Comparison of ENCODE assay signal across 18 cellular contexts in genomic region chr3:60757724-60758123, GRCh38.
A peak's percentile ranks its signal among the peaks of the same experiment; 100 is the strongest.
DNase-seq lines count a peak whose midpoint lies in the region; ATAC-seq, FAIRE-seq and TF ChIP-seq lines count a peak whose summit lies in the region.
"Had no signal": no experiment of that assay in that cellular context is flagged by ENCODE, and none has a peak within 500 bp of the region (broad histone marks: within the 10 kb centered on the region; RNA-seq: fewer than 3 reads in every experiment).

No MANE protein-coding gene starts in this region.

- DNase-seq in left ventricle myocardium superior (no peak), cardiac septum (ENCODE audit: low spot score) (no peak), bronchial epithelial cell (ENCODE audit: low read depth) (no peak), neuronal stem cell (ENCODE audit: low spot score) (no peak), H4 (ENCODE audit: low spot score) (no peak)
- DNase-seq: 8988T; C1 segment of cervical spinal cord; Calu3; CD4-positive, alpha-beta T cell; DMS 273 treated with DMSO at 0.1 percent for 48 hours; GOT3; HCEC 1CT; HFFc6 had no signal

- no peak overlapping the region for H3K4me2 ChIP-seq in neuronal stem cell (ENCODE audit: insufficient read depth, low read length, poor library complexity, severe bottlenecking)

- no peak overlapping the region for H2BK5ac ChIP-seq in neuronal stem cell (ENCODE audit: low read length)

- no peak for TF ChIP-seq CTCF in bronchial epithelial cell (IDR thresholded peaks at IDR 0.05; ENCODE audit: insufficient read depth, low read length, severe bottlenecking)

- H3K9ac ChIP-seq in neuronal stem cell (ENCODE audit: low read depth, low read length, poor library complexity), result no peak overlapping the region

- H3K79me1 ChIP-seq in neuronal stem cell (ENCODE audit: low read depth, low read length), result no peaks in the 10 kb centered on the region

- peak; percentile 55 for ATAC-seq in left ventricle myocardium superior
- no peak for ATAC-seq in GM19324 (IDR thresholded peaks at IDR 0.05; ENCODE audit: low FRiP score, unreplicated experiment)
- no peak for ATAC-seq in HG03469 (IDR thresholded peaks at IDR 0.05; ENCODE audit: unreplicated experiment)
- ATAC-seq: GM12878 had no signal

- H3K4me1 ChIP-seq in neuronal stem cell (ENCODE audit: control insufficient read depth in 2 of 2, insufficient read depth in 1 of 2, low read depth in 1 of 2, low read length in 2 of 2), result peaks cover 2 to 13% of the 10 kb centered on the region in 2 donors

- H4K8ac ChIP-seq in neuronal stem cell (ENCODE audit: low read depth, low read length), result no peak overlapping the region

- H2BK15ac ChIP-seq in neuronal stem cell (ENCODE audit: low read length), result peak overlapping the region; percentile 34

- WGBS in neuronal stem cell (ENCODE audit: extremely low coverage in 2 of 2, insufficient read length in 2 of 2, insufficient replicate concordance in 1 of 2), 2 donors, result no CpG with 5 or more reads among the region's 6 CpGs

- H3K4me3 ChIP-seq in bronchial epithelial cell (ENCODE audit: low read depth, low read length), result no peak overlapping the region
- H3K4me3 ChIP-seq in neuronal stem cell (ENCODE audit: low read length in 2 of 2), result no peak overlapping the region
- H3K4me3 ChIP-seq: GM12878, K562 had no signal

- intact Hi-C loops in left ventricle myocardium superior (cut with micrococcal nuclease), result no loop called here
- intact Hi-C loops in cardiac septum (cut with DNase I), result no loop called here

- H3K27me3 ChIP-seq in bronchial epithelial cell (ENCODE audit: control insufficient read depth, insufficient read depth, low read length) (no peaks in the 10 kb centered on the region), neuronal stem cell (ENCODE audit: control insufficient read depth in 3 of 3, insufficient read depth in 3 of 3, low read depth in 1 of 3, low read length in 3 of 3) (no peaks in the 10 kb centered on the region)

- H3K14ac ChIP-seq in neuronal stem cell (ENCODE audit: low read length), result no peak overlapping the region

- no peak overlapping the region for H3K23ac ChIP-seq in neuronal stem cell (ENCODE audit: low read depth, low read length, poor library complexity)

- peaks cover 0 to 2% of the 10 kb centered on the region in 2 donors for H3K9me3 ChIP-seq in neuronal stem cell (replicated peaks in 1 of 2; ENCODE audit: control insufficient read depth in 2 of 2, insufficient read depth in 1 of 2, low read depth in 1 of 2, low read length in 2 of 2)

- no peak overlapping the region for H2BK12ac ChIP-seq in neuronal stem cell (ENCODE audit: low read length)

- peak overlapping the region; percentile 89 for H3K18ac ChIP-seq in neuronal stem cell (ENCODE audit: low read length)

- no peak overlapping the region for H3K4ac ChIP-seq in neuronal stem cell (ENCODE audit: low read length)

- no peak overlapping the region for H2BK120ac ChIP-seq in neuronal stem cell (ENCODE audit: low read depth, low read length)

- no peaks in the 10 kb centered on the region for H3K36me3 ChIP-seq in bronchial epithelial cell (ENCODE audit: control insufficient read depth, insufficient read depth, low read length)
- H3K36me3 ChIP-seq in neuronal stem cell (replicated peaks in 1 of 2; ENCODE audit: control insufficient read depth in 2 of 2, insufficient read depth in 2 of 2, low read length in 2 of 2), result no peaks in the 10 kb centered on the region

- H4K91ac ChIP-seq in neuronal stem cell (ENCODE audit: low read depth, low read length, poor library complexity), result no peak overlapping the region

- FAIRE-seq in bronchial epithelial cell (lab: Jason Lieb, UNC), result peak; percentile 75
- FAIRE-seq: GM12878, GM18507, K562 had no signal

- H2AK5ac ChIP-seq in neuronal stem cell (ENCODE audit: low read depth, low read length), result peak overlapping the region; percentile 86

- peak overlapping the region; percentile 21 for H3K27ac ChIP-seq in neuronal stem cell (replicated peaks; ENCODE audit: low read length)

- H2AFZ ChIP-seq in neuronal stem cell (ENCODE audit: low read length), result no peak overlapping the region
